ENCODE assay signal across 1 cellular context in the genomic region with DNA sequence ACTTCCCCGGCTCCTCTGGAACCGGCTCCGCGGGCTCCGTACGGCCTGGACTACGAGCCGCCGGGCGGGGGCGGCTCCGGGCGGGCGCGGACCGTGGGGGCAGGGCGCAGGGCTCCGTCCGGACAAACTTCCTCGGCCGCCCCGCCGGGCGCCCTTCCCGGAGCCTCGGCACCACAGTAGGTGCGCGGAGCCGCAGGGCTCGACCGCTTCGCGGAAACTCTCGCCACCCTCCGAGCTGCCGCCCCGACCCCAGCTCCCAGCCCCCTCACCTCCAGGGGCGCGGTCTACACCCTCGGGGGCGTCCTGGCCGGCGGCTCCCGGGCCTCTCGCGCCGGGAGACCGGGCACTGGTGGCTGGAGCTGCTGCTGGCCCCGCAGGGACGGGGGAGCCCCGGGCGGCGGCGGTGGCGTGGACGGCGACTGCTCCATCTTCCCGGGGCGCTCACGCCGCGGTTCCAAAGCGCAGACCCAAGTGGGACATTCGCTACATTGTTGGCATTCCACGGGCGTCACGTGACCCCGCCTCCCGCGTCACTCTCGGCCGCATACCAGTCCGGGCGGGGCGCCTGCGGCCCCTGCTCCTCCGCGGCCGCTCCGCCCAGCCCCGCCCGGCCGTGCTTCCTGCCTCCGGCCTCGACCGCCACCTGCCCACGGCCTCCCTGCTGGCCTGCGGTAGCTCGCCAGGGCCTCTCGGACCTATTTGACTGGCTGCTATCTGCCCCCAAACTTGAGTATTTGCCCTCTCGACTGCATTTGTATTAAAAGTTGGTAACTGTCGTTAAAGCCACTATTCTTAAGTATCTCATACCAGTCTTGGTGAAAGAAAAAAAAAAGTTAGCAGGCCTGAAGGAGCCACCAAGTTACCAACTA.
A peak's percentile ranks its signal among the peaks of the same experiment; 100 is the strongest.
TF ChIP-seq lines count a peak whose summit lies in the region.

A gene (minus strand): TSS at position 510 of the 869 bp plus-strand sequence. CDS start 15,560 bp downstream, outside the sequence.

TF ChIP-seq in HepG2, 621 proteins besides CTCF, POLR2A, EP300 and RAD21 (continued from another document and continues in another):
- TF ChIP-seq, protein P1, sequence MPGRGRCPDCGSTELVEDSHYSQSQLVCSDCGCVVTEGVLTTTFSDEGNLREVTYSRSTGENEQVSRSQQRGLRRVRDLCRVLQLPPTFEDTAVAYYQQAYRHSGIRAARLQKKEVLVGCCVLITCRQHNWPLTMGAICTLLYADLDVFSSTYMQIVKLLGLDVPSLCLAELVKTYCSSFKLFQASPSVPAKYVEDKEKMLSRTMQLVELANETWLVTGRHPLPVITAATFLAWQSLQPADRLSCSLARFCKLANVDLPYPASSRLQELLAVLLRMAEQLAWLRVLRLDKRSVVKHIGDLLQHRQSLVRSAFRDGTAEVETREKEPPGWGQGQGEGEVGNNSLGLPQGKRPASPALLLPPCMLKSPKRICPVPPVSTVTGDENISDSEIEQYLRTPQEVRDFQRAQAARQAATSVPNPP (CRISPR knock-in tag; IDR thresholded peaks at IDR 0.05), result no peak
- TF ChIP-seq, protein P2, sequence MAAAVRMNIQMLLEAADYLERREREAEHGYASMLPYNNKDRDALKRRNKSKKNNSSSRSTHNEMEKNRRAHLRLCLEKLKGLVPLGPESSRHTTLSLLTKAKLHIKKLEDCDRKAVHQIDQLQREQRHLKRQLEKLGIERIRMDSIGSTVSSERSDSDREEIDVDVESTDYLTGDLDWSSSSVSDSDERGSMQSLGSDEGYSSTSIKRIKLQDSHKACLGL (CRISPR knock-in tag; IDR thresholded peaks at IDR 0.05), result no peak; the same call in 1 of the 2 replicates
- TF ChIP-seq, protein P3, sequence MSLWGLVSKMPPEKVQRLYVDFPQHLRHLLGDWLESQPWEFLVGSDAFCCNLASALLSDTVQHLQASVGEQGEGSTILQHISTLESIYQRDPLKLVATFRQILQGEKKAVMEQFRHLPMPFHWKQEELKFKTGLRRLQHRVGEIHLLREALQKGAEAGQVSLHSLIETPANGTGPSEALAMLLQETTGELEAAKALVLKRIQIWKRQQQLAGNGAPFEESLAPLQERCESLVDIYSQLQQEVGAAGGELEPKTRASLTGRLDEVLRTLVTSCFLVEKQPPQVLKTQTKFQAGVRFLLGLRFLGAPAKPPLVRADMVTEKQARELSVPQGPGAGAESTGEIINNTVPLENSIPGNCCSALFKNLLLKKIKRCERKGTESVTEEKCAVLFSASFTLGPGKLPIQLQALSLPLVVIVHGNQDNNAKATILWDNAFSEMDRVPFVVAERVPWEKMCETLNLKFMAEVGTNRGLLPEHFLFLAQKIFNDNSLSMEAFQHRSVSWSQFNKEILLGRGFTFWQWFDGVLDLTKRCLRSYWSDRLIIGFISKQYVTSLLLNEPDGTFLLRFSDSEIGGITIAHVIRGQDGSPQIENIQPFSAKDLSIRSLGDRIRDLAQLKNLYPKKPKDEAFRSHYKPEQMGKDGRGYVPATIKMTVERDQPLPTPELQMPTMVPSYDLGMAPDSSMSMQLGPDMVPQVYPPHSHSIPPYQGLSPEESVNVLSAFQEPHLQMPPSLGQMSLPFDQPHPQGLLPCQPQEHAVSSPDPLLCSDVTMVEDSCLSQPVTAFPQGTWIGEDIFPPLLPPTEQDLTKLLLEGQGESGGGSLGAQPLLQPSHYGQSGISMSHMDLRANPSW (CRISPR knock-in tag; IDR thresholded peaks at IDR 0.05; ENCODE audit: borderline replicate concordance), result no peak; the same call in 1 of the 2 replicates
- peak; percentile 95 for TF ChIP-seq RAD51 (IDR thresholded peaks at IDR 0.05; ENCODE audit: borderline replicate concordance)
- TF ChIP-seq RBM39 (IDR thresholded peaks at IDR 0.05; ENCODE audit: low read depth, low read length, poor library complexity, severe bottlenecking), result peak; percentile 60
- TF ChIP-seq BORCS8-MEF2B (CRISPR knock-in tag; IDR thresholded peaks at IDR 0.05), result no peak; the same call in 1 of the 2 replicates
- peak; percentile 74; the same call in 1 of the 2 replicates for TF ChIP-seq YEATS4 (CRISPR knock-in tag; IDR thresholded peaks at IDR 0.05; ENCODE audit: borderline replicate concordance)
- TF ChIP-seq NFYB (CRISPR knock-in tag; IDR thresholded peaks at IDR 0.05), result 0 out of 2 replicates have a peak, but pooled peaks have one; percentile 3
- peak; percentile 18 for TF ChIP-seq RARA (CRISPR knock-in tag; IDR thresholded peaks at IDR 0.05)
- TF ChIP-seq RELA (CRISPR knock-in tag; IDR thresholded peaks at IDR 0.05), result no peak
- TF ChIP-seq, protein P4, sequence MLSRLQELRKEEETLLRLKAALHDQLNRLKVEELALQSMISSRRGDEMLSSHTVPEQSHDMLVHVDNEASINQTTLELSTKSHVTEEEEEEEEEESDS (CRISPR knock-in tag; IDR thresholded peaks at IDR 0.05; ENCODE audit: borderline replicate concordance), result no peak
- TF ChIP-seq TAF1 (CRISPR knock-in tag; IDR thresholded peaks at IDR 0.05), result peak; percentile 78
- TF ChIP-seq ZKSCAN5 (CRISPR knock-in tag; IDR thresholded peaks at IDR 0.05), result no peak
- peak; percentile 17; the same call in 1 of the 2 replicates for TF ChIP-seq ZNF367 (CRISPR knock-in tag; IDR thresholded peaks at IDR 0.05; ENCODE audit: borderline replicate concordance)
- peak; percentile 95 for TF ChIP-seq MAZ (IDR thresholded peaks at IDR 0.05; ENCODE audit: borderline replicate concordance, low read depth, low read length)
- peak; percentile 98 for TF ChIP-seq MAZ (CRISPR knock-in tag; IDR thresholded peaks at IDR 0.05; ENCODE audit: low read depth)
- peak; percentile 46; the same call in 1 of the 2 replicates for TF ChIP-seq MXD4 (CRISPR knock-in tag; IDR thresholded peaks at IDR 0.05)
- TF ChIP-seq, protein P5, sequence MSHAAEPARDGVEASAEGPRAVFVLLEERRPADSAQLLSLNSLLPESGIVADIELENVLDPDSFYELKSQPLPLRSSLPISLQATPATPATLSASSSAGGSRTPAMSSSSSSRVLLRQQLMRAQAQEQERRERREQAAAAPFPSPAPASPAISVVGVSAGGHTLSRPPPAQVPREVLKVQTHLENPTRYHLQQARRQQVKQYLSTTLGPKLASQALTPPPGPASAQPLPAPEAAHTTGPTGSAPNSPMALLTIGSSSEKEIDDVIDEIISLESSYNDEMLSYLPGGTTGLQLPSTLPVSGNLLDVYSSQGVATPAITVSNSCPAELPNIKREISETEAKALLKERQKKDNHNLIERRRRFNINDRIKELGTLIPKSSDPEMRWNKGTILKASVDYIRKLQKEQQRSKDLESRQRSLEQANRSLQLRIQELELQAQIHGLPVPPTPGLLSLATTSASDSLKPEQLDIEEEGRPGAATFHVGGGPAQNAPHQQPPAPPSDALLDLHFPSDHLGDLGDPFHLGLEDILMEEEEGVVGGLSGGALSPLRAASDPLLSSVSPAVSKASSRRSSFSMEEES (CRISPR knock-in tag; IDR thresholded peaks at IDR 0.05), result peak; percentile 80
- 0 out of 2 replicates have a peak, but pooled peaks have one; percentile 33 for TF ChIP-seq ELF1 (CRISPR knock-in tag; IDR thresholded peaks at IDR 0.05)
- peak; percentile 62 for TF ChIP-seq POLR2AphosphoS5 (IDR thresholded peaks at IDR 0.05; ENCODE audit: low read depth, low read length)
- TF ChIP-seq ZNF546 (CRISPR knock-in tag; conservative IDR thresholded peaks at IDR 0.05), result no peak; the same call in 1 of the 2 replicates
- TF ChIP-seq TAF15 (IDR thresholded peaks at IDR 0.05; ENCODE audit: low read depth, low read length, poor library complexity, severe bottlenecking), result peak; percentile 97
- no peak for TF ChIP-seq ZSCAN22 (CRISPR knock-in tag; IDR thresholded peaks at IDR 0.05)
- TF ChIP-seq ARNT (IDR thresholded peaks at IDR 0.05), result no peak
- no peak for TF ChIP-seq SRSF4 (IDR thresholded peaks at IDR 0.05; ENCODE audit: low read depth, low read length, poor library complexity, severe bottlenecking)
- TF ChIP-seq, protein P6, sequence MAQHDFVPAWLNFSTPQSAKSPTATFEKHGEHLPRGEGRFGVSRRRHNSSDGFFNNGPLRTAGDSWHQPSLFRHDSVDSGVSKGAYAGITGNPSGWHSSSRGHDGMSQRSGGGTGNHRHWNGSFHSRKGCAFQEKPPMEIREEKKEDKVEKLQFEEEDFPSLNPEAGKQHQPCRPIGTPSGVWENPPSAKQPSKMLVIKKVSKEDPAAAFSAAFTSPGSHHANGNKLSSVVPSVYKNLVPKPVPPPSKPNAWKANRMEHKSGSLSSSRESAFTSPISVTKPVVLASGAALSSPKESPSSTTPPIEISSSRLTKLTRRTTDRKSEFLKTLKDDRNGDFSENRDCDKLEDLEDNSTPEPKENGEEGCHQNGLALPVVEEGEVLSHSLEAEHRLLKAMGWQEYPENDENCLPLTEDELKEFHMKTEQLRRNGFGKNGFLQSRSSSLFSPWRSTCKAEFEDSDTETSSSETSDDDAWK (CRISPR knock-in tag; IDR thresholded peaks at IDR 0.05), result no peak
- peak; percentile 64 for TF ChIP-seq ZNF883 (CRISPR knock-in tag; IDR thresholded peaks at IDR 0.05; ENCODE audit: not compliant biosample characterization)
- TF ChIP-seq CHD4 (IDR thresholded peaks at IDR 0.05; ENCODE audit: borderline replicate concordance, low read length), result peak; percentile 31; the same call in 1 of the 2 replicates
- TF ChIP-seq MAFK (conservative IDR thresholded peaks at IDR 0.05 in 1 of 2, IDR thresholded peaks at IDR 0.05 in 1 of 2; ENCODE audit: low read length in 2 of 2), result no peak
- TF ChIP-seq SIN3A (IDR thresholded peaks at IDR 0.05; ENCODE audit: borderline replicate concordance, low read depth, low read length), result peak; percentile 59; the same call in 1 of the 2 replicates
- TF ChIP-seq ZNF709 (CRISPR knock-in tag; IDR thresholded peaks at IDR 0.05), result peak; percentile 63; the same call in 1 of the 2 replicates
- TF ChIP-seq MEIS2 (CRISPR knock-in tag; IDR thresholded peaks at IDR 0.05), result peak; percentile 71
- no peak for TF ChIP-seq ZNF776 (CRISPR knock-in tag; IDR thresholded peaks at IDR 0.05)
- peak; percentile 49; the same call in 1 of the 2 replicates for TF ChIP-seq ZNF138 (CRISPR knock-in tag; IDR thresholded peaks at IDR 0.05; ENCODE audit: low read depth)
- TF ChIP-seq MTF1 (CRISPR knock-in tag; IDR thresholded peaks at IDR 0.05), result no peak
- TF ChIP-seq, protein P7, sequence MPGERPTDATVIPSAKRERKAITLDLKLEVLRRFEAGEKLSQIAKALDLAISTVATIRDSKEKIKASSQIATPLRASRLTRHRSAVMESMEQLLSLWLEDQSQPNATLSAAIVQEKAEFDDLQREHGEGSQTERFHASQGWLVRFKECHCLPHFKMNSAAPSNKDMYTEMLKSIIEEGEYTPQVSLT (CRISPR knock-in tag; IDR thresholded peaks at IDR 0.05; ENCODE audit: borderline replicate concordance, low read depth), result no peak
- peak; percentile 37; the same call in 1 of the 2 replicates for TF ChIP-seq NAIF1 (CRISPR knock-in tag; IDR thresholded peaks at IDR 0.05; ENCODE audit: borderline replicate concordance)
- no peak for TF ChIP-seq KLF9 (CRISPR knock-in tag; IDR thresholded peaks at IDR 0.05; ENCODE audit: low read depth)
- 0 out of 2 replicates have a peak, but pooled peaks have one; percentile 52 for TF ChIP-seq GATAD2A (CRISPR knock-in tag; IDR thresholded peaks at IDR 0.05)
- TF ChIP-seq, protein P8, sequence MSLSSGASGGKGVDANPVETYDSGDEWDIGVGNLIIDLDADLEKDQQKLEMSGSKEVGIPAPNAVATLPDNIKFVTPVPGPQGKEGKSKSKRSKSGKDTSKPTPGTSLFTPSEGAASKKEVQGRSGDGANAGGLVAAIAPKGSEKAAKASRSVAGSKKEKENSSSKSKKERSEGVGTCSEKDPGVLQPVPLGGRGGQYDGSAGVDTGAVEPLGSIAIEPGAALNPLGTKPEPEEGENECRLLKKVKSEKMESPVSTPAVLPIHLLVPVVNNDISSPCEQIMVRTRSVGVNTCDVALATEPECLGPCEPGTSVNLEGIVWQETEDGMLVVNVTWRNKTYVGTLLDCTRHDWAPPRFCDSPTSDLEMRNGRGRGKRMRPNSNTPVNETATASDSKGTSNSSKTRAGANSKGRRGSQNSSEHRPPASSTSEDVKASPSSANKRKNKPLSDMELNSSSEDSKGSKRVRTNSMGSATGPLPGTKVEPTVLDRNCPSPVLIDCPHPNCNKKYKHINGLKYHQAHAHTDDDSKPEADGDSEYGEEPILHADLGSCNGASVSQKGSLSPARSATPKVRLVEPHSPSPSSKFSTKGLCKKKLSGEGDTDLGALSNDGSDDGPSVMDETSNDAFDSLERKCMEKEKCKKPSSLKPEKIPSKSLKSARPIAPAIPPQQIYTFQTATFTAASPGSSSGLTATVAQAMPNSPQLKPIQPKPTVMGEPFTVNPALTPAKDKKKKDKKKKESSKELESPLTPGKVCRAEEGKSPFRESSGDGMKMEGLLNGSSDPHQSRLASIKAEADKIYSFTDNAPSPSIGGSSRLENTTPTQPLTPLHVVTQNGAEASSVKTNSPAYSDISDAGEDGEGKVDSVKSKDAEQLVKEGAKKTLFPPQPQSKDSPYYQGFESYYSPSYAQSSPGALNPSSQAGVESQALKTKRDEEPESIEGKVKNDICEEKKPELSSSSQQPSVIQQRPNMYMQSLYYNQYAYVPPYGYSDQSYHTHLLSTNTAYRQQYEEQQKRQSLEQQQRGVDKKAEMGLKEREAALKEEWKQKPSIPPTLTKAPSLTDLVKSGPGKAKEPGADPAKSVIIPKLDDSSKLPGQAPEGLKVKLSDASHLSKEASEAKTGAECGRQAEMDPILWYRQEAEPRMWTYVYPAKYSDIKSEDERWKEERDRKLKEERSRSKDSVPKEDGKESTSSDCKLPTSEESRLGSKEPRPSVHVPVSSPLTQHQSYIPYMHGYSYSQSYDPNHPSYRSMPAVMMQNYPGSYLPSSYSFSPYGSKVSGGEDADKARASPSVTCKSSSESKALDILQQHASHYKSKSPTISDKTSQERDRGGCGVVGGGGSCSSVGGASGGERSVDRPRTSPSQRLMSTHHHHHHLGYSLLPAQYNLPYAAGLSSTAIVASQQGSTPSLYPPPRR (CRISPR knock-in tag; IDR thresholded peaks at IDR 0.05; ENCODE audit: borderline replicate concordance), result peak; percentile 65; the same call in 1 of the 2 replicates
- TF ChIP-seq, protein P9, sequence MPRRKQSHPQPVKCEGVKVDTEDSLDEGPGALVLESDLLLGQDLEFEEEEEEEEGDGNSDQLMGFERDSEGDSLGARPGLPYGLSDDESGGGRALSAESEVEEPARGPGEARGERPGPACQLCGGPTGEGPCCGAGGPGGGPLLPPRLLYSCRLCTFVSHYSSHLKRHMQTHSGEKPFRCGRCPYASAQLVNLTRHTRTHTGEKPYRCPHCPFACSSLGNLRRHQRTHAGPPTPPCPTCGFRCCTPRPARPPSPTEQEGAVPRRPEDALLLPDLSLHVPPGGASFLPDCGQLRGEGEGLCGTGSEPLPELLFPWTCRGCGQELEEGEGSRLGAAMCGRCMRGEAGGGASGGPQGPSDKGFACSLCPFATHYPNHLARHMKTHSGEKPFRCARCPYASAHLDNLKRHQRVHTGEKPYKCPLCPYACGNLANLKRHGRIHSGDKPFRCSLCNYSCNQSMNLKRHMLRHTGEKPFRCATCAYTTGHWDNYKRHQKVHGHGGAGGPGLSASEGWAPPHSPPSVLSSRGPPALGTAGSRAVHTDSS (CRISPR knock-in tag; conservative IDR thresholded peaks at IDR 0.05), result no peak
- TF ChIP-seq, protein P10, sequence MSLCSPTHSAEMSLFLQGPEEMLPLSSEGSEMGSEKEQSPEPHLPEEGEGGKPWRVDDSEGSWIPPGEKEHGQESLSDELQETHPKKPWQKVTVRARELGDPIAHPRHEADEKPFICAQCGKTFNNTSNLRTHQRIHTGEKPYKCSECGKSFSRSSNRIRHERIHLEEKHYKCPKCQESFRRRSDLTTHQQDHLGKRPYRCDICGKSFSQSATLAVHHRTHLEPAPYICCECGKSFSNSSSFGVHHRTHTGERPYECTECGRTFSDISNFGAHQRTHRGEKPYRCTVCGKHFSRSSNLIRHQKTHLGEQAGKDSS (CRISPR knock-in tag; IDR thresholded peaks at IDR 0.05; ENCODE audit: borderline replicate concordance, low read depth), result 0 out of 2 replicates have a peak, but pooled peaks have one; percentile 19
- TF ChIP-seq SP2 (CRISPR knock-in tag; IDR thresholded peaks at IDR 0.05), result peak; percentile 24; the same call in 1 of the 2 replicates
- no peak for TF ChIP-seq ZNF569 (CRISPR knock-in tag; IDR thresholded peaks at IDR 0.05; ENCODE audit: borderline replicate concordance)
- TF ChIP-seq HNRNPK (IDR thresholded peaks at IDR 0.05; ENCODE audit: low read depth, low read length, poor library complexity, severe bottlenecking), result no peak
